ENCODE assay signal across 8 cellular contexts in genomic region chr17:27456681-27457404, GRCh38. TPM values are rescaled to one million over a fixed set of nuclear protein-coding genes. Genes with fewer than 3 reads are reported as not detected.
DNase-seq lines count a peak whose midpoint lies in the region; TF ChIP-seq lines count a peak whose summit lies in the region.

No MANE protein-coding gene starts in this region.

- CTCF ChIA-PET in HEK293T (lab: Yijun Ruan, JAX), result interaction anchor here (0.6 to 1.6 kb wide), 5 partner anchors 12 to 220 kb away, joined by 3 to 8 read pairs (median 5); no protein-coding TSS in a partner anchor

- H3K9me3 ChIP-seq in SJSA1 (replicated peaks) (no peaks in the 10 kb centered on the region), neuron (ENCODE audit: low read length) (no peaks in the 10 kb centered on the region)

- H3K4me3 ChIP-seq in SJSA1 (peak overlapping the region; percentile 98), neuron (ENCODE audit: low read length) (peak overlapping the region; percentile 91)

- H3K4me1 ChIP-seq in SJSA1 (replicated peaks) (peaks cover 25% of the 10 kb centered on the region), neuron (ENCODE audit: insufficient read depth, low read length) (peaks cover 23% of the 10 kb centered on the region)

- H3K36me3 ChIP-seq in SJSA1 (peaks cover 4% of the 10 kb centered on the region; the same call in 1 of the 2 replicates), neuron (ENCODE audit: insufficient read depth, low read length) (no peaks in the 10 kb centered on the region)

- TF ChIP-seq POLR2A in erythroblast (IDR thresholded peaks at IDR 0.05; ENCODE audit: low read length), result no peak

- H2AFZ ChIP-seq in neuron (ENCODE audit: low read depth, low read length), result peak overlapping the region; percentile 98

- H3K27me3 ChIP-seq in SJSA1 (replicated peaks), result no peaks in the 10 kb centered on the region
- peaks cover 4% of the 10 kb centered on the region for H3K27me3 ChIP-seq in neuron (ENCODE audit: insufficient read depth, low read length)

- H3K27ac ChIP-seq in SJSA1, result peak overlapping the region; percentile 46; the same call in 1 of the 2 replicates

- DNase-seq in NCI-H1436 (lab: John Stamatoyannopoulos, UW) (peak; percentile 39), NCI-H1436 treated with DMSO at 0.1 percent for 48 hours (lab: John Stamatoyannopoulos, UW) (no peak), SJSA1 (ENCODE audit: low read depth in 1 of 2, low spot score in 2 of 2) (peak in 1 of 2 experiments; percentile 30), erythroblast (lab: John Stamatoyannopoulos, UW) (peak; percentile 65 to 75), HEK293T (ENCODE audit: extremely low spot score) (no peak), NCI-H1105 (lab: John Stamatoyannopoulos, UW) (no peak), NCI-H2107 (lab: John Stamatoyannopoulos, UW) (no peak)

- POLR2A ChIA-PET in HEK293T (lab: Yijun Ruan, JAX), result interaction anchor here (1.0 to 2.2 kb wide), 12 partner anchors 10 to 163 kb away, joined by 3 to 10 read pairs (median 4); partner anchors contain the start of gene WSB1

TF ChIP-seq in HEK293T, 16 proteins besides CTCF, POLR2A, EP300 and RAD21:
- TF ChIP-seq ZNF384 (IDR thresholded peaks at IDR 0.05) (no peak), FOXK2 (IDR thresholded peaks at IDR 0.05) (no peak), FOXA1 (IDR thresholded peaks at IDR 0.05) (no peak), HDGF (IDR thresholded peaks at IDR 0.05; ENCODE audit: borderline replicate concordance) (no peak), NFRKB (IDR thresholded peaks at IDR 0.05) (no peak), SP1 (IDR thresholded peaks at IDR 0.05) (no peak), LEF1 (IDR thresholded peaks at IDR 0.05; ENCODE audit: borderline replicate concordance) (no peak), PKNOX1 (IDR thresholded peaks at IDR 0.05) (no peak), BHLHE40 (IDR thresholded peaks at IDR 0.05; ENCODE audit: borderline replicate concordance) (no peak), CTBP1 (IDR thresholded peaks at IDR 0.05; ENCODE audit: borderline replicate concordance) (no peak), L3MBTL2 (conservative IDR thresholded peaks at IDR 0.05) (no peak), ELF4 (IDR thresholded peaks at IDR 0.05) (no peak), ARNT (IDR thresholded peaks at IDR 0.05) (no peak)
TF ChIP-seq in HEK293T: peak in this region for 0.

RNA-seq across cellular contexts. Expression of gene KSR1, which starts 0.6 kb away (rescaled TPM):
- 5.9 and 7.7 TPM in 2 replicates for total RNA-seq in SJSA1 (2014; rRNA removed; shearing (Covaris generic))

Comparison
In these comparisons a context has a peak if more than half of its experiments do, and no peak if none do; other contexts are left out.
1. DNase-seq: peak in NCI-H1436 (single experiment) and erythroblast (2 of 2); none in NCI-H1436 treated with DMSO at 0.1 percent for 48 hours (single experiment), HEK293T (single experiment), NCI-H1105 (single experiment) and NCI-H2107 (single experiment).